Comparison of ENCODE assay signal across 9 cellular contexts in genomic region chr3:186570941-186571643, GRCh38. TPM values are rescaled to one million over a fixed set of nuclear protein-coding genes. Genes with fewer than 3 reads are reported as not detected.
DNase-seq lines count a peak whose midpoint lies in the region; ATAC-seq, FAIRE-seq and TF ChIP-seq lines count a peak whose summit lies in the region.
"Had no signal": no experiment of that assay in that cellular context is flagged by ENCODE, and none has a peak within 500 bp of the region (broad histone marks: within the 10 kb centered on the region; RNA-seq: fewer than 3 reads in every experiment).

No MANE protein-coding gene starts in this region.

- no peak for ATAC-seq in naive thymus-derived CD8-positive, alpha-beta T cell
- no peak for ATAC-seq in GM19351 (IDR thresholded peaks at IDR 0.05; ENCODE audit: unreplicated experiment)
- ATAC-seq in HG02884 (IDR thresholded peaks at IDR 0.05; ENCODE audit: unreplicated experiment): no peak

- no peaks in the 10 kb centered on the region for H3F3A ChIP-seq in Loucy (ENCODE audit: low read depth)

- no peaks in the 10 kb centered on the region for H3K27me3 ChIP-seq in BLaER1
- no peaks in the 10 kb centered on the region for H3K27me3 ChIP-seq in Loucy (ENCODE audit: insufficient read depth, low read length, poor library complexity, severe bottlenecking)

- H3K27ac ChIP-seq in BLaER1 (peak overlapping the region; percentile 92), coronary artery (peak overlapping the region; percentile 89)

- H3K36me3 Mint-ChIP-seq in naive thymus-derived CD8-positive, alpha-beta T cell: peaks cover 0 to 38% (median 13%) of the 10 kb centered on the region in 3 donors

- H3K9me3 ChIP-seq in BLaER1: no peaks in the 10 kb centered on the region
- H3K9me3 ChIP-seq in Loucy (ENCODE audit: insufficient read depth, low read depth, low read length): no peaks in the 10 kb centered on the region

- H3K4me2 ChIP-seq in BLaER1 (peak overlapping the region; percentile 96), Loucy (ENCODE audit: low read depth, low read length, poor library complexity, severe bottlenecking) (peak overlapping the region; percentile 97)

- peak overlapping the region; percentile 78 for H2AFZ ChIP-seq in Loucy (ENCODE audit: low read length)

- POLR2A ChIA-PET in naive thymus-derived CD8-positive, alpha-beta T cell (lab: Charles Lee): interaction anchor here (0.9 to 5.6 kb wide), 9 partner anchors 9 to 985 kb away, joined by 3 to 85 read pairs (median 5); partner anchors contain the start of genes EIF4A2, SENP2 and TRA2B

- H3K9me2 ChIP-seq in Loucy (replicated peaks; ENCODE audit: low read depth, low read length): no peaks in the 10 kb centered on the region

- DNase-seq in coronary artery (ENCODE audit: low spot score) (no peak), D721Med (ENCODE audit: insufficient read length, low spot score) (no peak), RPMI8226 (no peak)
- peak in 2 of 10 donors; percentile 1 to 4 for DNase-seq in naive thymus-derived CD8-positive, alpha-beta T cell

- no peaks in the 10 kb centered on the region for H3K27me3 Mint-ChIP-seq in naive thymus-derived CD8-positive, alpha-beta T cell

- H4K20me1 ChIP-seq in BLaER1 (peaks cover 5% of the 10 kb centered on the region; the same call in 1 of the 2 replicates), Loucy (ENCODE audit: insufficient read depth, low read length, poor library complexity, severe bottlenecking) (peaks cover 37% of the 10 kb centered on the region)

- peaks cover 30 to 59% (median 53%) of the 10 kb centered on the region in 4 donors for H3K4me1 Mint-ChIP-seq in naive thymus-derived CD8-positive, alpha-beta T cell

- H3K36me3 ChIP-seq in BLaER1 (peaks cover 42% of the 10 kb centered on the region), Loucy (ENCODE audit: insufficient read depth, low read length) (peaks cover 34% of the 10 kb centered on the region)

- H3K4me3 ChIP-seq in BLaER1 (peak overlapping the region; percentile 89), Loucy (ENCODE audit: low read length, poor library complexity, severe bottlenecking) (peak overlapping the region; percentile 93), coronary artery (peak overlapping the region; percentile 81)

- TF ChIP-seq CTCF in Loucy (conservative IDR thresholded peaks at IDR 0.05; ENCODE audit: low read length): no peak
- no peak for TF ChIP-seq CTCF in coronary artery (IDR thresholded peaks at IDR 0.05)
- no peak for TF ChIP-seq CTCF in D721Med (IDR thresholded peaks at IDR 0.05; ENCODE audit: insufficient read depth, missing control alignments)

- H3K4me3 Mint-ChIP-seq in naive thymus-derived CD8-positive, alpha-beta T cell: peak overlapping the region; percentile 91 to 99 (median 96)

- no peaks in the 10 kb centered on the region for H3K9me3 Mint-ChIP-seq in naive thymus-derived CD8-positive, alpha-beta T cell

- H3K79me2 ChIP-seq in Loucy (ENCODE audit: insufficient read depth, low read length): peaks cover 81% of the 10 kb centered on the region

- no peak for FAIRE-seq in D721Med (lab: Jason Lieb, UNC)

- H3K4me1 ChIP-seq in BLaER1 (peaks cover 38% of the 10 kb centered on the region), Loucy (ENCODE audit: insufficient read depth, low read length, poor library complexity, severe bottlenecking) (peaks cover 49% of the 10 kb centered on the region)

- peak overlapping the region; percentile 92 for H3K9ac ChIP-seq in BLaER1
- H3K9ac ChIP-seq in Loucy (ENCODE audit: low read depth, low read length, poor library complexity, severe bottlenecking): peak overlapping the region; percentile 91

- peak overlapping the region; percentile 74 to 99 (median 98) for H3K27ac Mint-ChIP-seq in naive thymus-derived CD8-positive, alpha-beta T cell

RNA-seq across cellular contexts. Expression of gene DNAJB11, which starts 0.6 kb away (rescaled TPM):
- total RNA-seq in naive thymus-derived CD8-positive, alpha-beta T cell: 10 to 100 TPM; 30.0 to 31.7 TPM
- 10 to 100 TPM; 31.0 to 41.1 (median 31.4) TPM for polyA plus RNA-seq in naive thymus-derived CD8-positive, alpha-beta T cell

RNA-seq across cellular contexts. Expression of gene TBCCD1, which starts 4.0 kb away (rescaled TPM):
- 10 to 100 TPM; 17.7 to 21.4 TPM for total RNA-seq in naive thymus-derived CD8-positive, alpha-beta T cell
- polyA plus RNA-seq in naive thymus-derived CD8-positive, alpha-beta T cell: 10 to 100 TPM; 11.9 to 22.7 (median 12.2) TPM

RNA-seq across cellular contexts. Expression of gene CRYGS, which starts 26.9 kb away (rescaled TPM):
- total RNA-seq in naive thymus-derived CD8-positive, alpha-beta T cell: 10 to 100 TPM in 1 of 2 experiments, 1 to 10 TPM in 1; 10.0 to 12.1 TPM
- polyA plus RNA-seq in naive thymus-derived CD8-positive, alpha-beta T cell: under 1 TPM; 0.24 to 0.43 (median 0.34) TPM

RNA-seq across cellular contexts. Expression of gene AHSG, which starts 41.8 kb away (rescaled TPM):
- total RNA-seq in naive thymus-derived CD8-positive, alpha-beta T cell: not detected
- not detected for polyA plus RNA-seq in naive thymus-derived CD8-positive, alpha-beta T cell
- total RNA-seq: dermis microvascular lymphatic vessel endothelial cell had no signal
